ENCODE assay signal across 8 cellular contexts in the genomic region with DNA sequence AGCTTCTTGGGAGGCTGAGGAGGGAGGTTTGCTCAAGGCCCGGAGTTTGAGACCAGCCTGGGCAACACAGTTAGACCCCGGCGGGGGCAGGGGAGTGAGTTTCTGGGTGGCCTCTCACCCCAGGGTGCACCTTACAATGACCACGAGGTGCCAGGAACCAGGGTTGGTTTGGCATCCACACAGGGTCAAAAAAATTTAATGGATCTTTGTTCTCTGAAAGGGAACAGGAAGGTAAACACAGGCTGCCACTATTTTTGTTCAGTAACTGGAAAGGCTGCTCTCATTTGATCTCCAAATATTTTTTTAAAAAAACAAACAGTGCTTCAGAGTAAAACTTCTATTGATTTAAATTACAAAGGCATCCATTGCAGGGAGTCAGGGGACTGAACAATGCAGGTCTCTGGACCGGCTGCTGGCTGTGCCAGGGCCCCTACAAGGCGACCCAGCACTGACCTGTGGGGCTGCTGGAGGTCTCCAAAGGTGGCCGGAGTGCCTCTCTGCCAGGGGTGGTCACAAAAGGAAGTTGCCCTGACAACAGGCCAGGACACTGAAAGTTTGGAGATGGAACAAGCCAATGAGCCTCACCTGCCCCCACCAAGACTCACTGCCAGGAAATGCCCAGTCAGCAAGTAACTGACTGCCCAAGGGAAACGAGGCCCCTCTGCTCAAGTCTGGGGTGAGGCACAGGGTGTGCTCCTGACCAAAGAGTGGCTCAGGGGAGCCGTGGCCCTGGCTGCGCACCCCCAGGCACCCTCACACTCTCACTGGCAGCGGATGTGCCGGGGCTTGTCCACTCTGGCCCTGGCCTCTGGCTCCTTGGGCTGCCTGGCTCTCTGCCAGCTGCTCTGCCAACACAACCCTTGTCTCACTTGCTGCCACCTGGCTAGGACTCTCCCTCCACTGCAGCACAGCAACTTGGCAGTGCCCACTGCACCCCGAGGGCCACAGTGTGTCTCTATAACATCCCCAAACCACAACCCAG. TPM values are rescaled to one million over a fixed set of nuclear protein-coding genes. Genes with fewer than 3 reads are reported as not detected.
DNase-seq lines count a peak whose midpoint lies in the region; ATAC-seq and TF ChIP-seq lines count a peak whose summit lies in the region.

No MANE protein-coding gene starts in this region.

- peak overlapping the region; percentile 5 for H3K9ac ChIP-seq in HUES6 (ENCODE audit: low read length)

- H3K27ac ChIP-seq in HUES6 (ENCODE audit: low read depth, low read length) (0 out of 2 replicates have a peak overlapping the region, but pooled peaks have one; percentile 46), A673 (ENCODE audit: low read depth, low read length, poor library complexity, severe bottlenecking) (no peak overlapping the region)

- intact Hi-C loops in A673 (cut with micrococcal nuclease; ENCODE audit: unreplicated experiment) = no loop called here

- no peaks in the 10 kb centered on the region for H3K9me3 ChIP-seq in HUES6 (ENCODE audit: control insufficient read depth, insufficient read depth, low read depth, low read length)
- no peaks in the 10 kb centered on the region for H3K9me3 ChIP-seq in A673 (ENCODE audit: low read depth, low read length, poor library complexity, severe bottlenecking)

- peaks cover 5% of the 10 kb centered on the region for H3K4me1 Mint-ChIP-seq in stimulated activated effector memory CD8-positive, alpha-beta T cell treated with anti-CD3 and anti-CD28 coated beads, Interleukin-12 subunit alpha, Interleukin-12 subunit beta, amount 100 ng/mL, for 72 hours

- H3K4me3 Mint-ChIP-seq in stimulated activated effector memory CD8-positive, alpha-beta T cell treated with anti-CD3 and anti-CD28 coated beads, Interleukin-12 subunit alpha, Interleukin-12 subunit beta, amount 100 ng/mL, for 72 hours = no peak overlapping the region

- POLR2A ChIA-PET in A673 (lab: Charles Lee; ENCODE audit: low non-redundant PET) = no interaction called here

- peak overlapping the region; percentile 79 for H3K27ac Mint-ChIP-seq in stimulated activated effector memory CD8-positive, alpha-beta T cell treated with anti-CD3 and anti-CD28 coated beads, Interleukin-12 subunit alpha, Interleukin-12 subunit beta, amount 100 ng/mL, for 72 hours

- BruUV-seq in A673 (replicated peaks; lab: Mats Ljungman, UMichigan) = no TSS peak

- no peak for TF ChIP-seq CTCF in A673 (conservative IDR thresholded peaks at IDR 0.05; ENCODE audit: low read depth, low read length)

- H3K36me3 Mint-ChIP-seq in stimulated activated effector memory CD8-positive, alpha-beta T cell treated with anti-CD3 and anti-CD28 coated beads, Interleukin-12 subunit alpha, Interleukin-12 subunit beta, amount 100 ng/mL, for 72 hours = peaks cover 99% of the 10 kb centered on the region

- H3K4me3 ChIP-seq in HUES6 (ENCODE audit: low read depth, low read length) = no peak overlapping the region
- H3K4me3 ChIP-seq in A673 (ENCODE audit: low read depth, low read length, poor library complexity, severe bottlenecking) = no peak overlapping the region

- no peaks in the 10 kb centered on the region for H3K27me3 ChIP-seq in HUES6 (ENCODE audit: control insufficient read depth, insufficient read depth, low read length)
- H3K27me3 ChIP-seq in A673 (replicated peaks; ENCODE audit: insufficient read depth, low read depth, low read length, poor library complexity) = no peaks in the 10 kb centered on the region

- H3K9me3 Mint-ChIP-seq in stimulated activated effector memory CD8-positive, alpha-beta T cell treated with anti-CD3 and anti-CD28 coated beads, Interleukin-12 subunit alpha, Interleukin-12 subunit beta, amount 100 ng/mL, for 72 hours = no peaks in the 10 kb centered on the region

- DNase-seq in anterior cingulate cortex (lab: John Stamatoyannopoulos, UW) (peak in 44 of 58 donors; percentile 14 to 86 (median 58)), iPS-NIHi7 (ENCODE audit: extremely low spot score) (peak; percentile 13), A673 (ENCODE audit: low spot score) (no peak), GOT3 (lab: John Stamatoyannopoulos, UW) (no peak), KG1 (lab: John Stamatoyannopoulos, UW) (no peak), NCI-H1436 (lab: John Stamatoyannopoulos, UW) (no peak)
- DNase-seq in stimulated activated effector memory CD8-positive, alpha-beta T cell treated with anti-CD3 and anti-CD28 coated beads, Interleukin-12 subunit alpha, Interleukin-12 subunit beta, amount 100 ng/mL, for 72 hours (ENCODE audit: low spot score in 2 of 2) = no peak

- CTCF ChIA-PET in A673 (lab: Charles Lee) = no interaction called here

- peaks cover 18% of the 10 kb centered on the region for H3K4me1 ChIP-seq in HUES6 (ENCODE audit: control insufficient read depth, insufficient read depth, low read length)
- H3K4me1 ChIP-seq in A673 (ENCODE audit: insufficient read depth, low read length, poor library complexity, severe bottlenecking) = no peaks in the 10 kb centered on the region

- no peak for ATAC-seq in stimulated activated effector memory CD8-positive, alpha-beta T cell treated with anti-CD3 and anti-CD28 coated beads, Interleukin-12 subunit alpha, Interleukin-12 subunit beta, amount 100 ng/mL, for 72 hours

- peaks cover 25% of the 10 kb centered on the region for H3K36me3 ChIP-seq in HUES6 (ENCODE audit: control insufficient read depth, insufficient read depth, low read length)
- H3K36me3 ChIP-seq in A673 (ENCODE audit: insufficient read depth, low read length, poor library complexity, severe bottlenecking) = peaks cover 40% of the 10 kb centered on the region

RNA-seq across cellular contexts. Expression of gene ARFGAP3, which starts 51.8 kb away (rescaled TPM):
- 30.0 and 34.3 TPM in 2 replicates for total RNA-seq in A673 (2021)

Comparison
In these comparisons a context has a peak if more than half of its experiments do, and no peak if none do; other contexts are left out.
1. DNase-seq: peak in anterior cingulate cortex (44 of 58) and iPS-NIHi7 (single experiment); none in stimulated activated effector memory CD8-positive, alpha-beta T cell treated with anti-CD3 and anti-CD28 coated beads, Interleukin-12 subunit alpha, Interleukin-12 subunit beta, amount 100 ng/mL, for 72 hours (0 of 2), A673 (single experiment), GOT3 (single experiment), KG1 (single experiment) and NCI-H1436 (single experiment).